Comparison of ENCODE assay signal across 19 cellular contexts in genomic region chr10:35700490-35700887, GRCh38.
"Had no signal": no experiment of that assay in that cellular context is flagged by ENCODE, and none has a peak within 500 bp of the region (broad histone marks: within the 10 kb centered on the region; RNA-seq: fewer than 3 reads in every experiment).

No MANE protein-coding gene starts in this region.

- DNase-seq: activated CD4-positive, alpha-beta memory T cell treated with anti-CD3 and anti-CD28 coated beads for 36 hours; activated CD4-positive, alpha-beta T cell treated with anti-CD3 and anti-CD28 coated beads for 36 hours; activated naive CD4-positive, alpha-beta T cell treated with anti-CD3 and anti-CD28 coated beads, Interleukin-2, amount 50 U/mL, for 16 hours; activated T-cell treated with anti-CD3 and anti-CD28 coated beads, Interleukin-2, amount 50 U/mL, for 24 hours; dermis blood vessel endothelial cell; effector memory CD8-positive, alpha-beta T cell; foreskin melanocyte; left lung; mammary epithelial cell; naive B cell; ovary; stimulated activated naive CD8-positive, alpha-beta T cell treated with anti-CD3 and anti-CD28 coated beads, Interleukin-15, Interleukin-2, amounts not matched to agents 100 U/mL and 50 U/mL, for 24 hours; WERI-Rb-1 had no signal

- FAIRE-seq: astrocyte, keratinocyte had no signal

- ATAC-seq: activated CD4-positive, alpha-beta T cell treated with anti-CD3 and anti-CD28 coated beads for 36 hours; effector memory CD8-positive, alpha-beta T cell; left lung; sciatic nerve; stimulated activated naive CD8-positive, alpha-beta T cell treated with anti-CD3 and anti-CD28 coated beads, Interleukin-15, Interleukin-2, amounts not matched to agents 100 U/mL and 50 U/mL, for 24 hours had no signal

- H3K4me3 ChIP-seq: left lung, neural progenitor cell, ovary, suprapubic skin had no signal

- H3K36me3 ChIP-seq: left lung, neural progenitor cell, ovary, suprapubic skin, WERI-Rb-1 had no signal

- H3K4me2 ChIP-seq: neural progenitor cell had no signal

- H2AFZ ChIP-seq: neural progenitor cell had no signal

- H3K9ac ChIP-seq: neural progenitor cell had no signal

- H3K27ac ChIP-seq: epithelial cell of prostate, left lung, neural progenitor cell, ovary, suprapubic skin, WERI-Rb-1 had no signal

- H3K4me1 ChIP-seq: left lung, suprapubic skin had no signal

- H3K9me3 ChIP-seq: left lung, ovary, suprapubic skin had no signal

- H3K27me3 ChIP-seq: left lung, neural progenitor cell, ovary had no signal
